Comparison of ENCODE assay signal across 8 cellular contexts in the genomic region with DNA sequence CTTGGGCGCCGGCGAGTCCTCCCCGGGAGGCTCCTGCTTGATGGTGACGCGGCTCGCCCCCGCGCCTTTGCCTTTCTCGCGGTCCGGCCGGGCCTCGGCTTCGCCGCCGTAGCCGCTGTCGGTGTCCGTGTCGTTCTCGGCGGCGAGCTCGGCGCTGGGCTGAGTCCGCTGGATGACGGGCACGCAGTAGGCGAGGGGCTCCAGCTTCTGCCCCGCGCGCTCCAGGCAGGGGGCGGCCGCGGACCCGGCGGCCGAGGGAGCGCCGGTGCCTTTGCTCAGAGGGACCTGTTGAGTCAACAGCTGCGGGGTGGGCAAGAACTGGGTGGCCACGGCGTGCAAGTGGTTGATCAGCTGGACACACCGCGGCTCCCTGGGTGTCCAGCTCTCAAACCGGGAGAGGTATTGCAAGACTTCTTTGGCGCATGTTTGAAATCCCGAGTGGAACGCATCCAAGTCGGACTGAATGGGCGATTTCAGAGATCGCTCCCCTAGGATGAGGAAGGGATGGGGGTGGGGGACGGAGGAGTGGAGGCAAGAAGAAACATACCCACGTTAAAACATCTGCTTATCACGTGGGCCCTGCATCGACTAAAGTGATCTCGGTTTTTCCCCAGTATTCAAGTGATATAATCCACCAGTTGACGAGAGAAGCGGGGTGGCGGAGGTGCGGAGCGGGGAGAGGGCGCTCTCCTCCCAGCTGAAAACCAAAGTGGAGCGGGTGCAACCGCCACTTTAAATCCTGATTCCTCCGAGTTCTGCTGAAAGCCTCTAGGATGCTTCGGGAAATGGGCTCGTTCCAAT. TPM values are rescaled to one million over a fixed set of nuclear protein-coding genes. Genes with fewer than 3 reads are reported as not detected.
DNase-seq lines count a peak whose midpoint lies in the region; ATAC-seq and TF ChIP-seq lines count a peak whose summit lies in the region.

No MANE protein-coding gene starts in this region.

- DNase-seq in DMS 273 treated with DMSO at 0.1 percent for 48 hours (lab: John Stamatoyannopoulos, UW) (peak; percentile 34), H7 (peak; percentile 61), NT2/D1 (ENCODE audit: low read depth, low spot score) (peak; percentile 62), left ventricle myocardium superior (peak; percentile 69), SKM-1 (lab: John Stamatoyannopoulos, UW; ENCODE audit: unreplicated experiment) (no peak)

- H3K4me3 ChIP-seq in H7 (ENCODE audit: insufficient read depth, low read depth, low read length), result peak overlapping the region; percentile 39
- peak overlapping the region; percentile 53 for H3K4me3 ChIP-seq in NT2/D1 (ENCODE audit: insufficient read length, low read depth)
- peak overlapping the region; percentile 39 for H3K4me3 ChIP-seq in parathyroid adenoma (ENCODE audit: low read depth, low read length)

- H3K9ac ChIP-seq in NT2/D1 (ENCODE audit: insufficient read length, low read depth) (peak overlapping the region; percentile 78), parathyroid adenoma (no peak overlapping the region)

- H3K79me2 ChIP-seq in parathyroid adenoma, result no peaks in the 10 kb centered on the region

- H3K9me3 ChIP-seq in NT2/D1 (ENCODE audit: insufficient read depth, low read length) (no peaks in the 10 kb centered on the region), parathyroid adenoma (ENCODE audit: control insufficient read depth, low read length) (no peaks in the 10 kb centered on the region)

- peak overlapping the region; percentile 51 for H2AFZ ChIP-seq in parathyroid adenoma

- H3K36me3 ChIP-seq in H7 (replicated peaks; ENCODE audit: control insufficient read depth, insufficient read depth, low read length) (no peaks in the 10 kb centered on the region), NT2/D1 (ENCODE audit: insufficient read depth, insufficient read length, low read length) (no peaks in the 10 kb centered on the region), parathyroid adenoma (ENCODE audit: control insufficient read depth, insufficient read depth, low read length) (no peaks in the 10 kb centered on the region)

- peak overlapping the region; percentile 71 for H3K4me2 ChIP-seq in parathyroid adenoma (ENCODE audit: low read length)

- no peak for TF ChIP-seq CTCF in parathyroid adenoma (IDR thresholded peaks at IDR 0.05)

- intact Hi-C loops in left ventricle myocardium superior (cut with micrococcal nuclease), result no loop called here

- ATAC-seq in left ventricle myocardium superior, result peak; percentile 9
- ATAC-seq in HG02870 (IDR thresholded peaks at IDR 0.05; ENCODE audit: unreplicated experiment), result no peak

- H3K27ac ChIP-seq in angular gyrus (ENCODE audit: low read depth, low read length) (peak overlapping the region; percentile 95), parathyroid adenoma (no peak overlapping the region)

- peaks cover 8% of the 10 kb centered on the region for H3K4me1 ChIP-seq in NT2/D1 (ENCODE audit: insufficient read depth, insufficient read length)
- peaks cover 4% of the 10 kb centered on the region for H3K4me1 ChIP-seq in parathyroid adenoma

- H3K27me3 ChIP-seq in H7 (ENCODE audit: control insufficient read depth, insufficient read depth, low read length) (peaks cover 75% of the 10 kb centered on the region), NT2/D1 (ENCODE audit: insufficient read depth, insufficient read length) (peaks cover 76% of the 10 kb centered on the region), parathyroid adenoma (ENCODE audit: control insufficient read depth, insufficient read depth, low read length) (no peaks in the 10 kb centered on the region)

RNA-seq across cellular contexts. Expression of a gene that starts 2.0 kb away (rescaled TPM):
- 0.14 and 0.33 TPM in 2 replicates for total RNA-seq in H7 (2014; rRNA removed; shearing (Covaris generic))
- total RNA-seq in left ventricle myocardium superior, result 35.9 TPM

Comparison
In these comparisons a context has a peak if more than half of its experiments do, and no peak if none do; other contexts are left out.
1. RNA of a gene that starts 2.0 kb away (total RNA-seq): 35.9 TPM in left ventricle myocardium superior (single experiment); 0.14 to 0.33 TPM in H7; every median in the first group is over 10 times any median in the second.
2. Peak in every context shown above with its lines, with median percentiles within 50 percentile points of each other: H3K4me3 ChIP-seq.